30 cellular contexts compared by ENCODE assay signal in genomic region chr10:44921506-44921905, GRCh38. TPM values are rescaled to one million over a fixed set of nuclear protein-coding genes. Genes with fewer than 3 reads are reported as not detected.
"Had no signal": no experiment of that assay in that cellular context is flagged by ENCODE, and none has a peak within 500 bp of the region (broad histone marks: within the 10 kb centered on the region; RNA-seq: fewer than 3 reads in every experiment).

No MANE protein-coding gene starts in this region.

- H3K4me3 ChIP-seq: esophagus muscularis mucosa, gastrocnemius medialis, heart left ventricle had no signal

- H3K36me3 ChIP-seq: brain microvascular endothelial cell, esophagus muscularis mucosa, gastrocnemius medialis, heart left ventricle had no signal

- H3K27ac Mint-ChIP-seq: activated CD4-positive, alpha-beta memory T cell treated with anti-CD3 and anti-CD28 coated beads, Interleukin-2, amount 10 ng/mL, durations not matched to agents 7 days and 5 days; activated CD4-positive, alpha-beta T cell treated with anti-CD3 and anti-CD28 coated beads, Interleukin-2, amount 10 ng/mL, durations not matched to agents 7 days and 5 days; activated naive CD8-positive, alpha-beta T cell; activated T-helper 17 cell treated with anti-CD3 and anti-CD28 coated beads, Interleukin-2, amount 50 U/mL, for 72 hours; T-helper 17 cell; WTC11 had no signal

- H3K4me1 Mint-ChIP-seq: activated CD4-positive, alpha-beta memory T cell treated with anti-CD3 and anti-CD28 coated beads, Interleukin-2, amount 10 ng/mL, durations not matched to agents 7 days and 5 days; activated CD4-positive, alpha-beta T cell treated with anti-CD3 and anti-CD28 coated beads, Interleukin-2, amount 10 ng/mL, durations not matched to agents 7 days and 5 days; activated T-helper 17 cell treated with anti-CD3 and anti-CD28 coated beads, Interleukin-2, amount 50 U/mL, for 72 hours; WTC11 had no signal

- H3K4me1 ChIP-seq: esophagus muscularis mucosa, foreskin keratinocyte, gastrocnemius medialis, heart left ventricle had no signal

- H3K27me3 ChIP-seq: brain microvascular endothelial cell, esophagus muscularis mucosa, foreskin keratinocyte, gastrocnemius medialis, heart left ventricle had no signal

- DNase-seq: activated CD4-positive, alpha-beta memory T cell treated with anti-CD3 and anti-CD28 coated beads, Interleukin-2, amount 10 ng/mL, durations not matched to agents 7 days and 5 days; activated CD4-positive, alpha-beta T cell treated with anti-CD3 and anti-CD28 coated beads for 1 hour; activated CD4-positive, alpha-beta T cell treated with anti-CD3 and anti-CD28 coated beads for 4 hours; activated CD4-positive, alpha-beta T cell treated with anti-CD3 and anti-CD28 coated beads, Interleukin-2, amount 10 ng/mL, durations not matched to agents 7 days and 5 days; activated CD4-positive, alpha-beta T cell treated with anti-CD3 and anti-CD28 coated beads, Interleukin-2, amount 50 U/mL, for 4 hours; activated effector memory CD4-positive, alpha-beta T cell treated with Interleukin-2 at 50 U/mL for 16 hours; activated gamma-delta T cell treated with Interleukin-2 at 50 U/mL for 16 hours; activated naive CD4-positive, alpha-beta T cell treated with anti-CD3 and anti-CD28 coated beads, Interleukin-2, amount 50 U/mL, for 16 hours; activated naive CD4-positive, alpha-beta T cell treated with Interleukin-2 at 50 U/mL for 16 hours; activated T-cell treated with anti-CD3 and anti-CD28 coated beads, Interleukin-2, amount 50 U/mL, for 4 hours; amniotic stem cell; anterior cingulate cortex; brain microvascular endothelial cell; caudate nucleus; effector memory CD4-positive, alpha-beta T cell; erythroblast; foreskin keratinocyte; gastrocnemius medialis; glutamatergic neuron; T-helper 1 cell; T-helper 17 cell had no signal

- H3K9me3 Mint-ChIP-seq: activated CD4-positive, alpha-beta memory T cell treated with anti-CD3 and anti-CD28 coated beads, Interleukin-2, amount 10 ng/mL, durations not matched to agents 7 days and 5 days; activated CD4-positive, alpha-beta T cell treated with anti-CD3 and anti-CD28 coated beads, Interleukin-2, amount 10 ng/mL, durations not matched to agents 7 days and 5 days; activated T-cell treated with anti-CD3 and anti-CD28 coated beads, Interleukin-2, amount 50 U/mL, for 4 hours; activated T-helper 17 cell treated with anti-CD3 and anti-CD28 coated beads, Interleukin-2, amount 50 U/mL, for 72 hours had no signal

- H3K9me3 ChIP-seq: esophagus muscularis mucosa, gastrocnemius medialis, heart left ventricle had no signal

- H3K4me3 Mint-ChIP-seq: activated CD4-positive, alpha-beta memory T cell treated with anti-CD3 and anti-CD28 coated beads, Interleukin-2, amount 10 ng/mL, durations not matched to agents 7 days and 5 days; activated CD4-positive, alpha-beta T cell treated with anti-CD3 and anti-CD28 coated beads, Interleukin-2, amount 10 ng/mL, durations not matched to agents 7 days and 5 days; activated naive CD8-positive, alpha-beta T cell; activated T-cell treated with anti-CD3 and anti-CD28 coated beads, Interleukin-2, amount 50 U/mL, for 4 hours; activated T-helper 17 cell treated with anti-CD3 and anti-CD28 coated beads, Interleukin-2, amount 50 U/mL, for 72 hours; T-helper 17 cell; WTC11 had no signal

- ATAC-seq: activated T-cell treated with anti-CD3 and anti-CD28 coated beads, Interleukin-2, amount 50 U/mL, for 4 hours; activated T-helper 17 cell treated with anti-CD3 and anti-CD28 coated beads, Interleukin-2, amount 50 U/mL, for 72 hours; foreskin keratinocyte; gastrocnemius medialis; heart left ventricle; T-helper 17 cell; WTC11 had no signal

RNA-seq across cellular contexts. Expression of gene TMEM72, which starts 10.4 kb away (rescaled TPM):
- total RNA-seq: activated CD4-positive, alpha-beta memory T cell treated with anti-CD3 and anti-CD28 coated beads, Interleukin-2, amount 10 ng/mL, durations not matched to agents 7 days and 5 days; activated CD4-positive, alpha-beta T cell treated with anti-CD3 and anti-CD28 coated beads, Interleukin-2, amount 10 ng/mL, durations not matched to agents 7 days and 5 days; activated T-cell treated with anti-CD3 and anti-CD28 coated beads, Interleukin-2, amount 50 U/mL, for 4 hours; activated T-helper 17 cell treated with anti-CD3 and anti-CD28 coated beads, Interleukin-2, amount 50 U/mL, for 72 hours; astrocyte; bronchial epithelial cell; chondrocyte; dermis microvascular lymphatic vessel endothelial cell; esophagus muscularis mucosa; foreskin keratinocyte; gastrocnemius medialis; T-helper 17 cell; WTC11 had no signal
- polyA plus RNA-seq: foreskin keratinocyte, heart left ventricle had no signal
